In genomic region chr12:49340971-49341776, GRCh38 we compare ENCODE assay signal across 1 cellular context.
TF ChIP-seq lines count a peak whose summit lies in the region.

No MANE protein-coding gene starts in this region.

TF ChIP-seq in K562, 482 proteins besides CTCF, POLR2A, EP300 and RAD21:
- TF ChIP-seq CCNT2 (IDR thresholded peaks at IDR 0.05; ENCODE audit: borderline replicate concordance, extremely low read depth, insufficient read length, low read depth, low read length) (no peak), POLR3A (IDR thresholded peaks at IDR 0.05; ENCODE audit: borderline replicate concordance, extremely low read depth, insufficient read depth, insufficient read length) (no peak), MBD2 (IDR thresholded peaks at IDR 0.05; ENCODE audit: borderline replicate concordance, low read depth) (no peak), THRAP3 (IDR thresholded peaks at IDR 0.05; ENCODE audit: borderline replicate concordance) (no peak), MCM3 (IDR thresholded peaks at IDR 0.05) (no peak), MAZ (CRISPR knock-in tag; conservative IDR thresholded peaks at IDR 0.05 in 1 of 2, IDR thresholded peaks at IDR 0.05 in 1 of 2) (no peak), ZNF143 (CRISPR knock-in tag; IDR thresholded peaks at IDR 0.05) (no peak), ZNF140 (CRISPR knock-in tag; IDR thresholded peaks at IDR 0.05) (no peak), ZBTB34 (CRISPR knock-in tag; IDR thresholded peaks at IDR 0.05) (no peak), PHF8 (IDR thresholded peaks at IDR 0.05; ENCODE audit: borderline replicate concordance, low read length) (no peak), ZNF197 (CRISPR knock-in tag; IDR thresholded peaks at IDR 0.05; ENCODE audit: low read depth) (no peak), ZFX (CRISPR knock-in tag; IDR thresholded peaks at IDR 0.05) (no peak), ZNF639 (CRISPR knock-in tag; conservative IDR thresholded peaks at IDR 0.05 in 1 of 2, IDR thresholded peaks at IDR 0.05 in 1 of 2) (no peak), CTBP1 (IDR thresholded peaks at IDR 0.05; ENCODE audit: borderline replicate concordance) (no peak), PML (IDR thresholded peaks at IDR 0.05; ENCODE audit: low read length) (no peak), POLR2G (IDR thresholded peaks at IDR 0.05; ENCODE audit: low read depth, low read length) (no peak)
